ENCODE assay signal across 15 cellular contexts in genomic region chr13:114008964-114009589, GRCh38. TPM values are rescaled to one million over a fixed set of nuclear protein-coding genes. Genes with fewer than 3 reads are reported as not detected.
DNase-seq lines count a peak whose midpoint lies in the region; ATAC-seq and TF ChIP-seq lines count a peak whose summit lies in the region.
"Had no signal": no experiment of that assay in that cellular context is flagged by ENCODE, and none has a peak within 500 bp of the region (broad histone marks: within the 10 kb centered on the region; RNA-seq: fewer than 3 reads in every experiment).

No MANE protein-coding gene starts in this region.

- POLR2A ChIA-PET in activated naive CD8-positive, alpha-beta T cell treated with anti-CD3 and anti-CD28 coated beads, Interleukin-2, amount 10 ng/mL, durations not matched to agents 7 days and 5 days (lab: Charles Lee), result no interaction called here

- H3K4me1 Mint-ChIP-seq in activated naive CD8-positive, alpha-beta T cell treated with anti-CD3 and anti-CD28 coated beads, Interleukin-2, amount 10 ng/mL, durations not matched to agents 7 days and 5 days, result peaks cover 6% of the 10 kb centered on the region
- H3K4me1 Mint-ChIP-seq in activated naive CD8-positive, alpha-beta T cell treated with anti-CD3 and anti-CD28 coated beads, Interleukin-2, amount 50 U/mL, for 24 hours, result no peaks in the 10 kb centered on the region
- H3K4me1 Mint-ChIP-seq in IgD-negative memory B cell, result peaks cover 0 to 2% (median 0%) of the 10 kb centered on the region in 3 donors

- H3K36me3 Mint-ChIP-seq in activated naive CD8-positive, alpha-beta T cell treated with anti-CD3 and anti-CD28 coated beads, Interleukin-2, amount 10 ng/mL, durations not matched to agents 7 days and 5 days, result peaks cover 5% of the 10 kb centered on the region
- peaks cover 6% of the 10 kb centered on the region for H3K36me3 Mint-ChIP-seq in activated naive CD8-positive, alpha-beta T cell treated with anti-CD3 and anti-CD28 coated beads, Interleukin-2, amount 50 U/mL, for 24 hours (ENCODE audit: low read depth)
- peaks cover 4% of the 10 kb centered on the region for H3K36me3 Mint-ChIP-seq in IgD-negative memory B cell

- DNase-seq in activated naive CD8-positive, alpha-beta T cell treated with anti-CD3 and anti-CD28 coated beads, Interleukin-2, amount 10 ng/mL, durations not matched to agents 7 days and 5 days, result peak; percentile 23
- DNase-seq in activated naive CD8-positive, alpha-beta T cell treated with anti-CD3 and anti-CD28 coated beads, Interleukin-2, amount 50 U/mL, for 24 hours, result no peak
- DNase-seq in left ventricle myocardium inferior (peak; percentile 9), neuronal stem cell (ENCODE audit: low spot score) (no peak), erythroblast (lab: John Stamatoyannopoulos, UW) (no peak), inferior parietal cortex (ENCODE audit: extremely low spot score) (no peak), GF-D8 (lab: John Stamatoyannopoulos, UW) (no peak)
- DNase-seq: ACHN; CD8-positive, alpha-beta T cell; NCI-H2029; NCI-H510A; NCI-H82; SHP77 treated with DMSO at 0.1 percent for 48 hours had no signal

- intact Hi-C loops in left ventricle myocardium inferior (cut with micrococcal nuclease), result no loop called here

- no peak overlapping the region for H3K9ac ChIP-seq in neuronal stem cell (ENCODE audit: low read depth, low read length, poor library complexity)

- no peak overlapping the region for H2BK5ac ChIP-seq in neuronal stem cell (ENCODE audit: low read length)

- no peak overlapping the region for H2BK12ac ChIP-seq in neuronal stem cell (ENCODE audit: low read length)

- no peak for TF ChIP-seq POLR2A in erythroblast (IDR thresholded peaks at IDR 0.05; ENCODE audit: low read length)

- no peak overlapping the region for H3K4me3 Mint-ChIP-seq in activated naive CD8-positive, alpha-beta T cell treated with anti-CD3 and anti-CD28 coated beads, Interleukin-2, amount 10 ng/mL, durations not matched to agents 7 days and 5 days
- no peak overlapping the region for H3K4me3 Mint-ChIP-seq in activated naive CD8-positive, alpha-beta T cell treated with anti-CD3 and anti-CD28 coated beads, Interleukin-2, amount 50 U/mL, for 24 hours
- H3K4me3 Mint-ChIP-seq in IgD-negative memory B cell, result no peak overlapping the region
- H3K4me3 Mint-ChIP-seq: CD8-positive, alpha-beta T cell had no signal

- no peak overlapping the region for H3K4ac ChIP-seq in neuronal stem cell (ENCODE audit: low read length)

- peak overlapping the region; percentile 71 for H3K14ac ChIP-seq in neuronal stem cell (ENCODE audit: low read length)

- H3K9me3 ChIP-seq in left ventricle myocardium inferior (replicated peaks) (no peaks in the 10 kb centered on the region), neuronal stem cell (replicated peaks in 1 of 2; ENCODE audit: control insufficient read depth in 2 of 2, insufficient read depth in 1 of 2, low read depth in 1 of 2, low read length in 2 of 2) (peaks cover 0 to 2% of the 10 kb centered on the region in 2 donors)

- no peak overlapping the region for H4K8ac ChIP-seq in neuronal stem cell (ENCODE audit: low read depth, low read length)

- H3K4me3 ChIP-seq in left ventricle myocardium inferior, result no peak overlapping the region
- H3K4me3 ChIP-seq in neuronal stem cell (ENCODE audit: low read length in 2 of 2), result no peak overlapping the region

- no peaks in the 10 kb centered on the region for H3K27me3 Mint-ChIP-seq in activated naive CD8-positive, alpha-beta T cell treated with anti-CD3 and anti-CD28 coated beads, Interleukin-2, amount 10 ng/mL, durations not matched to agents 7 days and 5 days
- H3K27me3 Mint-ChIP-seq in activated naive CD8-positive, alpha-beta T cell treated with anti-CD3 and anti-CD28 coated beads, Interleukin-2, amount 50 U/mL, for 24 hours, result no peaks in the 10 kb centered on the region
- no peaks in the 10 kb centered on the region for H3K27me3 Mint-ChIP-seq in IgD-negative memory B cell

- no peak for ATAC-seq in activated naive CD8-positive, alpha-beta T cell treated with anti-CD3 and anti-CD28 coated beads, Interleukin-2, amount 10 ng/mL, durations not matched to agents 7 days and 5 days (ENCODE audit: low read depth)
- ATAC-seq in activated naive CD8-positive, alpha-beta T cell treated with anti-CD3 and anti-CD28 coated beads, Interleukin-2, amount 50 U/mL, for 24 hours, result no peak
- ATAC-seq: CD8-positive, alpha-beta T cell; Panc1 had no signal

- no peaks in the 10 kb centered on the region for H3K9me3 Mint-ChIP-seq in activated naive CD8-positive, alpha-beta T cell treated with anti-CD3 and anti-CD28 coated beads, Interleukin-2, amount 10 ng/mL, durations not matched to agents 7 days and 5 days
- no peaks in the 10 kb centered on the region for H3K9me3 Mint-ChIP-seq in activated naive CD8-positive, alpha-beta T cell treated with anti-CD3 and anti-CD28 coated beads, Interleukin-2, amount 50 U/mL, for 24 hours
- H3K9me3 Mint-ChIP-seq in IgD-negative memory B cell, result no peaks in the 10 kb centered on the region
- H3K9me3 Mint-ChIP-seq: CD8-positive, alpha-beta T cell had no signal

- peak overlapping the region; percentile 28 for H2AK5ac ChIP-seq in neuronal stem cell (ENCODE audit: low read depth, low read length)

- H2BK120ac ChIP-seq in neuronal stem cell (ENCODE audit: low read depth, low read length), result no peak overlapping the region

- H3K36me3 ChIP-seq in left ventricle myocardium inferior (peaks cover 35% of the 10 kb centered on the region), neuronal stem cell (replicated peaks in 1 of 2; ENCODE audit: control insufficient read depth in 2 of 2, insufficient read depth in 2 of 2, low read length in 2 of 2) (peaks cover 6 to 47% of the 10 kb centered on the region in 2 donors)

- no peak overlapping the region for H2BK15ac ChIP-seq in neuronal stem cell (ENCODE audit: low read length)

- WGBS in neuronal stem cell (ENCODE audit: extremely low coverage in 2 of 2, insufficient read length in 2 of 2, insufficient replicate concordance in 1 of 2), 2 donors, result no CpG with 5 or more reads among the region's 33 CpGs

- no peak overlapping the region for H3K27ac Mint-ChIP-seq in activated naive CD8-positive, alpha-beta T cell treated with anti-CD3 and anti-CD28 coated beads, Interleukin-2, amount 10 ng/mL, durations not matched to agents 7 days and 5 days
- no peak overlapping the region for H3K27ac Mint-ChIP-seq in activated naive CD8-positive, alpha-beta T cell treated with anti-CD3 and anti-CD28 coated beads, Interleukin-2, amount 50 U/mL, for 24 hours
- peak overlapping the region in 2 of 3 donors; percentile 35 to 56 for H3K27ac Mint-ChIP-seq in IgD-negative memory B cell
- H3K27ac Mint-ChIP-seq: CD8-positive, alpha-beta T cell had no signal

- no peaks in the 10 kb centered on the region for H3K79me1 ChIP-seq in neuronal stem cell (ENCODE audit: low read depth, low read length)

- H2AFZ ChIP-seq in neuronal stem cell (ENCODE audit: low read length), result no peak overlapping the region

- H3K4me2 ChIP-seq in neuronal stem cell (ENCODE audit: insufficient read depth, low read length, poor library complexity, severe bottlenecking), result no peak overlapping the region

- H3K18ac ChIP-seq in neuronal stem cell (ENCODE audit: low read length), result no peak overlapping the region

- no peaks in the 10 kb centered on the region for H3K27me3 ChIP-seq in left ventricle myocardium inferior (ENCODE audit: low read depth)
- H3K27me3 ChIP-seq in neuronal stem cell (ENCODE audit: control insufficient read depth in 3 of 3, insufficient read depth in 3 of 3, low read depth in 1 of 3, low read length in 3 of 3), result no peaks in the 10 kb centered on the region

- H4K91ac ChIP-seq in neuronal stem cell (ENCODE audit: low read depth, low read length, poor library complexity), result no peak overlapping the region

- no peak for TF ChIP-seq CTCF in left ventricle myocardium inferior (IDR thresholded peaks at IDR 0.05; ENCODE audit: borderline replicate concordance)

- H3K27ac ChIP-seq in left ventricle myocardium inferior (replicated peaks) (no peak overlapping the region), neuronal stem cell (replicated peaks; ENCODE audit: low read length) (no peak overlapping the region)

- H3K4me1 ChIP-seq in left ventricle myocardium inferior (no peaks in the 10 kb centered on the region), neuronal stem cell (ENCODE audit: control insufficient read depth in 2 of 2, insufficient read depth in 1 of 2, low read depth in 1 of 2, low read length in 2 of 2) (no peaks in the 10 kb centered on the region)

- H3K23ac ChIP-seq in neuronal stem cell (ENCODE audit: low read depth, low read length, poor library complexity), result no peak overlapping the region

RNA-seq across cellular contexts. Expression of gene C13orf46, which starts 35.2 kb away (rescaled TPM):
- 1 to 10 TPM; 4.0 to 4.9 TPM for total RNA-seq in activated naive CD8-positive, alpha-beta T cell treated with anti-CD3 and anti-CD28 coated beads, Interleukin-2, amount 10 ng/mL, durations not matched to agents 7 days and 5 days
- polyA plus RNA-seq in IgD-negative memory B cell, result 1.1 TPM
- total RNA-seq in left ventricle myocardium inferior, result 0.33 TPM
- 0.03 TPM for polyA plus RNA-seq in neuronal stem cell (2013, experiment 1 of 2)
- 0.04 TPM for polyA plus RNA-seq in neuronal stem cell (2013, experiment 2 of 2)

Comparison
In these comparisons a context has a peak if more than half of its experiments do, and no peak if none do; other contexts are left out.
1. DNase-seq: peak in activated naive CD8-positive, alpha-beta T cell treated with anti-CD3 and anti-CD28 coated beads, Interleukin-2, amount 10 ng/mL, durations not matched to agents 7 days and 5 days (single experiment) and left ventricle myocardium inferior (single experiment); none in activated naive CD8-positive, alpha-beta T cell treated with anti-CD3 and anti-CD28 coated beads, Interleukin-2, amount 50 U/mL, for 24 hours (single experiment), neuronal stem cell (single experiment), erythroblast (0 of 2), inferior parietal cortex (single experiment) and GF-D8 (single experiment).
2. H3K27ac Mint-ChIP-seq: peak in IgD-negative memory B cell (2 of 3); none in activated naive CD8-positive, alpha-beta T cell treated with anti-CD3 and anti-CD28 coated beads, Interleukin-2, amount 10 ng/mL, durations not matched to agents 7 days and 5 days (single experiment) and activated naive CD8-positive, alpha-beta T cell treated with anti-CD3 and anti-CD28 coated beads, Interleukin-2, amount 50 U/mL, for 24 hours (single experiment).